ENCODE assay signal across 35 cellular contexts in the genomic region with DNA sequence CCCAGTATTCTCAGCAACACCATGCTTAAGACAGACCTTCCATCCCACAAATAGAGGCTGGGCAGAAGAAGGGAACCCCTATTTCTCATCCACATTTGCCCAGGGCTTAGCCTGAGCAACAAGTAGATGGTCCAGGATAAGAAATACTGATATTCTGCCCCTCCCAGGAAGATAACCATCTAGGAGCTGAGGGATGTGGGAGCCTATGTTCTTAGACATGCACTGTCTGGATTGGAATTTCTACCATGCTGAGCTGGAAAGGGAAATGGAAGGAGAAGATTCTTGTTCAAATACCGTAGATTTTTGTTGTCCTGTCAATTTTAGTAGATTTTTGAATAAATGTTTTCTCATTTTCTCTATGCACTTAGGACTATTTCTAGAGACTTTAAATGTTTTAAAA.
"Had no signal": no experiment of that assay in that cellular context is flagged by ENCODE, and none has a peak within 500 bp of the region (broad histone marks: within the 10 kb centered on the region; RNA-seq: fewer than 3 reads in every experiment).

No MANE protein-coding gene starts in this region.

- H3K9me3 ChIP-seq: gastrocnemius medialis had no signal

- H3K27ac ChIP-seq: brain microvascular endothelial cell, coronary artery, esophagus muscularis mucosa, foreskin keratinocyte, gastrocnemius medialis, heart left ventricle, WERI-Rb-1 had no signal

- H3K27me3 ChIP-seq: brain microvascular endothelial cell, esophagus muscularis mucosa, foreskin keratinocyte, gastrocnemius medialis, heart left ventricle had no signal

- FAIRE-seq: astrocyte, bronchial epithelial cell had no signal

- H3K4me3 ChIP-seq: coronary artery, esophagus muscularis mucosa, gastrocnemius medialis, heart left ventricle had no signal

- H3K4me1 ChIP-seq: esophagus muscularis mucosa, foreskin keratinocyte, gastrocnemius medialis, heart left ventricle had no signal

- H3K27ac Mint-ChIP-seq: activated B cell treated with CpG ODN at 0.5 μM for 24 hours; activated CD4-positive, alpha-beta memory T cell treated with anti-CD3 and anti-CD28 coated beads, Interleukin-2, amount 10 ng/mL, durations not matched to agents 7 days and 5 days; activated CD4-positive, alpha-beta T cell treated with anti-CD3 and anti-CD28 coated beads for 36 hours; activated CD4-positive, alpha-beta T cell treated with anti-CD3 and anti-CD28 coated beads, Interleukin-2, amount 10 ng/mL, durations not matched to agents 24 days and 14 days; activated naive CD4-positive, alpha-beta T cell treated with anti-CD3 and anti-CD28 coated beads, Interleukin-2, amount 10 ng/mL, durations not matched to agents 7 days and 5 days; activated naive CD4-positive, alpha-beta T cell treated with anti-CD3 and anti-CD28 coated beads, Interleukin-2, amount 50 U/mL, for 72 hours; activated naive CD8-positive, alpha-beta T cell treated with anti-CD3 and anti-CD28 coated beads, Interleukin-2, amount 10 ng/mL, durations not matched to agents 7 days and 5 days; activated T-cell treated with anti-CD3 and anti-CD28 coated beads, Interleukin-2, amount 50 U/mL, for 24 hours; activated T-cell treated with anti-CD3 and anti-CD28 coated beads, Interleukin-2, amount 50 U/mL, for 72 hours; effector memory CD8-positive, alpha-beta T cell; T-helper 17 cell; T-helper 2 cell treated with Interferon-gamma antibody and Interleukin-4, amounts not matched to agents 5 μg/mL and 100 μg/mL, for 36 hours had no signal

- ATAC-seq: activated CD4-positive, alpha-beta T cell treated with anti-CD3 and anti-CD28 coated beads for 36 hours; activated naive CD4-positive, alpha-beta T cell treated with anti-CD3 and anti-CD28 coated beads, Interleukin-2, amount 50 U/mL, for 72 hours; activated T-cell treated with anti-CD3 and anti-CD28 coated beads, Interleukin-2, amount 50 U/mL, for 72 hours; effector memory CD8-positive, alpha-beta T cell; foreskin keratinocyte; gastrocnemius medialis; heart left ventricle; T-helper 17 cell had no signal

- H3K27me3 Mint-ChIP-seq: activated B cell treated with CpG ODN at 0.5 μM for 24 hours; activated CD4-positive, alpha-beta memory T cell treated with anti-CD3 and anti-CD28 coated beads, Interleukin-2, amount 10 ng/mL, durations not matched to agents 7 days and 5 days; activated CD4-positive, alpha-beta T cell treated with anti-CD3 and anti-CD28 coated beads for 36 hours; activated CD4-positive, alpha-beta T cell treated with anti-CD3 and anti-CD28 coated beads, Interleukin-2, amount 10 ng/mL, durations not matched to agents 24 days and 14 days; activated naive CD4-positive, alpha-beta T cell treated with anti-CD3 and anti-CD28 coated beads, Interleukin-2, amount 10 ng/mL, durations not matched to agents 7 days and 5 days; activated naive CD8-positive, alpha-beta T cell treated with anti-CD3 and anti-CD28 coated beads, Interleukin-2, amount 10 ng/mL, durations not matched to agents 7 days and 5 days; activated T-cell treated with anti-CD3 and anti-CD28 coated beads, Interleukin-2, amount 50 U/mL, for 24 hours; central memory CD8-positive, alpha-beta T cell; effector memory CD8-positive, alpha-beta T cell; T-helper 17 cell had no signal

- DNase-seq: activated B cell treated with CpG ODN at 0.5 μM for 24 hours; activated CD4-positive, alpha-beta memory T cell treated with anti-CD3 and anti-CD28 coated beads, Interleukin-2, amount 10 ng/mL, durations not matched to agents 7 days and 5 days; activated CD4-positive, alpha-beta T cell treated with anti-CD3 and anti-CD28 coated beads for 36 hours; activated CD4-positive, alpha-beta T cell treated with anti-CD3 and anti-CD28 coated beads, Interleukin-2, amount 10 ng/mL, durations not matched to agents 24 days and 14 days; activated CD4-positive, CD25-positive, alpha-beta regulatory T cell treated with anti-CD3 and anti-CD28 coated beads, Interleukin-2, amount 50 U/mL, for 72 hours; activated CD8-positive, alpha-beta memory T cell treated with anti-CD3 and anti-CD28 coated beads, Interleukin-2, amount 50 U/mL, for 48 hours; activated gamma-delta T cell; activated naive CD4-positive, alpha-beta T cell; activated naive CD4-positive, alpha-beta T cell treated with anti-CD3 and anti-CD28 coated beads, Interleukin-2, amount 10 ng/mL, durations not matched to agents 7 days and 5 days; activated naive CD8-positive, alpha-beta T cell treated with anti-CD3 and anti-CD28 coated beads, Interleukin-2, amount 10 ng/mL, durations not matched to agents 7 days and 5 days; activated T-cell treated with anti-CD3 and anti-CD28 coated beads for 4 hours; activated T-cell treated with anti-CD3 and anti-CD28 coated beads, Interleukin-2, amount 50 U/mL, for 24 hours; activated T-cell treated with anti-CD3 and anti-CD28 coated beads, Interleukin-2, amount 50 U/mL, for 72 hours; amniotic stem cell; anterior cingulate cortex; brain microvascular endothelial cell; dermis blood vessel endothelial cell; effector CD4-positive, alpha-beta T cell; effector memory CD8-positive, alpha-beta T cell; erythroblast; foreskin keratinocyte; gastrocnemius medialis; glutamatergic neuron; heart left ventricle; T-helper 1 cell; T-helper 17 cell; T1000; WERI-Rb-1 had no signal

- H3K4me1 Mint-ChIP-seq: activated B cell treated with CpG ODN at 0.5 μM for 24 hours; activated CD4-positive, alpha-beta memory T cell treated with anti-CD3 and anti-CD28 coated beads, Interleukin-2, amount 10 ng/mL, durations not matched to agents 7 days and 5 days; activated CD4-positive, alpha-beta T cell treated with anti-CD3 and anti-CD28 coated beads for 36 hours; activated CD4-positive, alpha-beta T cell treated with anti-CD3 and anti-CD28 coated beads, Interleukin-2, amount 10 ng/mL, durations not matched to agents 24 days and 14 days; activated naive CD4-positive, alpha-beta T cell treated with anti-CD3 and anti-CD28 coated beads, Interleukin-2, amount 10 ng/mL, durations not matched to agents 7 days and 5 days; activated naive CD8-positive, alpha-beta T cell treated with anti-CD3 and anti-CD28 coated beads, Interleukin-2, amount 10 ng/mL, durations not matched to agents 7 days and 5 days; central memory CD8-positive, alpha-beta T cell; T-helper 17 cell had no signal

- H3K36me3 Mint-ChIP-seq: activated naive CD4-positive, alpha-beta T cell treated with anti-CD3 and anti-CD28 coated beads, Interleukin-2, amount 10 ng/mL, durations not matched to agents 7 days and 5 days; activated naive CD8-positive, alpha-beta T cell treated with anti-CD3 and anti-CD28 coated beads, Interleukin-2, amount 10 ng/mL, durations not matched to agents 7 days and 5 days had no signal

- H3K4me3 Mint-ChIP-seq: activated B cell treated with CpG ODN at 0.5 μM for 24 hours; activated CD4-positive, alpha-beta memory T cell treated with anti-CD3 and anti-CD28 coated beads, Interleukin-2, amount 10 ng/mL, durations not matched to agents 7 days and 5 days; activated CD4-positive, alpha-beta T cell treated with anti-CD3 and anti-CD28 coated beads for 36 hours; activated CD4-positive, alpha-beta T cell treated with anti-CD3 and anti-CD28 coated beads, Interleukin-2, amount 10 ng/mL, durations not matched to agents 24 days and 14 days; activated naive CD4-positive, alpha-beta T cell treated with anti-CD3 and anti-CD28 coated beads, Interleukin-2, amount 10 ng/mL, durations not matched to agents 7 days and 5 days; activated naive CD8-positive, alpha-beta T cell treated with anti-CD3 and anti-CD28 coated beads, Interleukin-2, amount 10 ng/mL, durations not matched to agents 7 days and 5 days; activated T-cell treated with anti-CD3 and anti-CD28 coated beads, Interleukin-2, amount 50 U/mL, for 24 hours; activated T-cell treated with anti-CD3 and anti-CD28 coated beads, Interleukin-2, amount 50 U/mL, for 72 hours; central memory CD8-positive, alpha-beta T cell; effector memory CD8-positive, alpha-beta T cell; T-helper 17 cell; T-helper 2 cell treated with Interferon-gamma antibody and Interleukin-4, amounts not matched to agents 5 μg/mL and 100 μg/mL, for 36 hours had no signal

- H3K36me3 ChIP-seq: brain microvascular endothelial cell, esophagus muscularis mucosa, gastrocnemius medialis, heart left ventricle, WERI-Rb-1 had no signal
